ENCODE assay signal across 2 cellular contexts in genomic region chr7:44705434-44705833, GRCh38.
TF ChIP-seq lines count a peak whose summit lies in the region.

No MANE protein-coding gene starts in this region.

TF ChIP-seq in WTC11, 78 proteins besides CTCF, POLR2A, EP300 and RAD21 (continued from another document):
- TF ChIP-seq CBFB (CRISPR knock-in tag; IDR thresholded peaks at IDR 0.05; ENCODE audit: low read depth): no peak
- TF ChIP-seq HMGA2 (CRISPR knock-in tag; IDR thresholded peaks at IDR 0.05): no peak
- TF ChIP-seq ZMAT4 (CRISPR knock-in tag; IDR thresholded peaks at IDR 0.05): no peak
- TF ChIP-seq E2F5 (CRISPR knock-in tag; IDR thresholded peaks at IDR 0.05): no peak
- TF ChIP-seq ZNF423 (CRISPR knock-in tag; IDR thresholded peaks at IDR 0.05): no peak
- TF ChIP-seq NR1H2 (CRISPR knock-in tag; IDR thresholded peaks at IDR 0.05): no peak
- TF ChIP-seq ZNF121 (CRISPR knock-in tag; IDR thresholded peaks at IDR 0.05): no peak
- TF ChIP-seq ZNF138 (CRISPR knock-in tag; conservative IDR thresholded peaks at IDR 0.05): no peak
- no peak for TF ChIP-seq E2F1 (CRISPR knock-in tag; IDR thresholded peaks at IDR 0.05)
- no peak for TF ChIP-seq MYBL2 (CRISPR knock-in tag; IDR thresholded peaks at IDR 0.05)
- TF ChIP-seq PRDM15 (CRISPR knock-in tag; IDR thresholded peaks at IDR 0.05): no peak
- TF ChIP-seq ZNF671 (CRISPR knock-in tag; IDR thresholded peaks at IDR 0.05): no peak
- TF ChIP-seq SMAD4 (CRISPR knock-in tag; IDR thresholded peaks at IDR 0.05): no peak
- TF ChIP-seq ZBTB43 (CRISPR knock-in tag; IDR thresholded peaks at IDR 0.05): no peak
- TF ChIP-seq ERG (CRISPR knock-in tag; IDR thresholded peaks at IDR 0.05): no peak

TF ChIP-seq in K562, 482 proteins besides CTCF, POLR2A, EP300 and RAD21 (continued from another document):
- peak; percentile 58; the same call in 1 of the 2 replicates for TF ChIP-seq CEBPG (CRISPR knock-in tag; IDR thresholded peaks at IDR 0.05)
- no peak; a peak in 1 of 4 replicates for TF ChIP-seq CEBPG (tag; conservative IDR thresholded peaks at IDR 0.05 in 1 of 2, IDR thresholded peaks at IDR 0.05 in 1 of 2)
